9 cellular contexts compared by ENCODE assay signal in the genomic region with DNA sequence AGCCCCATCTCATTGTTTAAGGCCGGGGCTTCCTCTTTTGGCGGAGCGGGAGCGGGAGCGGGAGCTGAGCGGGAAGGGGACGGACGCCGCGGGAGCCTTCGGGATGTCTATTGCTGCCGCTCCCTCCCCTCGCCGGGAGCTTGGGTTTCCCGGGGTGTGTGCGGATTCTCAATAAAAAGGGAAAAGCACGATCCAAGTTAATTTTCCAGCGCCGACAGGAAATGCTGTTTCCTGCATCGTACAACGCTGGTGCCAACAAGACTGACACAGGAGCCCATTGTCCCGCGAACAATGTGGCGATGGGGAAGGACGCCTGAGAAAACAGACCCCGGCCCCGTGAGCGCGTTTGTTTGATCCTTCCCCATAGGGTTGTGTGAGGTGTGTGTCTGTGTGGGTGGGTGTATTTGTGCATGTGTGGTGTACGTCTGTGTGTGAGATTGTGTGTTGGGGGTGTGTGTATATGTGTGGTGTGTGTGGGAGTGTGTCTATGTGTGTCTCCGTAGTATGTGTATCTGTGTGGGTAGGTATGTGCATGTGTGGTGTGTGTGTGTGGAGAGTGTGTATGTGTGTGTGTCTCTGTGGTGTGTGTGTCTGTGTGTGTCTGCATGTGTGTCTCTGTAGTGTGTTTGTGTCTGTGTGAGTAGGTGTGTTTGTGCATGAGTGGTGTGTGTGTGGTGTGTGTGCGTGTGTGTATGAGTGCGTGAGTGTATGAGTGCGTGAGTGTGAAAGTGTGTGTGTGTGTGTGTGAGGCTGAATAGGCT. TPM values are rescaled to one million over a fixed set of nuclear protein-coding genes. Genes with fewer than 3 reads are reported as not detected.
A peak's percentile ranks its signal among the peaks of the same experiment; 100 is the strongest.
DNase-seq lines count a peak whose midpoint lies in the region; ATAC-seq, FAIRE-seq and TF ChIP-seq lines count a peak whose summit lies in the region.
"Had no signal": no experiment of that assay in that cellular context is flagged by ENCODE, and none has a peak within 500 bp of the region (broad histone marks: within the 10 kb centered on the region; RNA-seq: fewer than 3 reads in every experiment).

No MANE protein-coding gene starts in this region.

- TF ChIP-seq CTCF in GM06990 (IDR thresholded peaks at IDR 0.05; ENCODE audit: insufficient read depth, low read length, poor library complexity, severe bottlenecking) (no peak), retinal pigment epithelial cell (conservative IDR thresholded peaks at IDR 0.05; ENCODE audit: low read depth, low read length) (no peak)

- H3K27me3 ChIP-seq in GM06990 (replicated peaks; ENCODE audit: control insufficient read depth, insufficient read depth, low read length): peaks cover 7% of the 10 kb centered on the region

- ATAC-seq in GM21367 (IDR thresholded peaks at IDR 0.05; ENCODE audit: unreplicated experiment): no peak

- DNase-seq in GM06990 (ENCODE audit: extremely low read depth, insufficient read length): no peak
- peak; percentile 38 for DNase-seq in SK-MEL-5 (ENCODE audit: low read depth, low spot score)
- DNase-seq in cardiac septum (ENCODE audit: low spot score): peak; percentile 81
- DNase-seq in retinal pigment epithelial cell (ENCODE audit: low read depth): no peak
- DNase-seq in activated CD4-positive, CD25-positive, alpha-beta regulatory T cell (lab: John Stamatoyannopoulos, UW): no peak
- no peak for DNase-seq in H54 (ENCODE audit: insufficient read length, low spot score)
- no peak for DNase-seq in SK-N-DZ (ENCODE audit: low spot score)

- intact Hi-C loops in cardiac septum (cut with DNase I): loop anchor here (1.0 to 10.0 kb wide), 4 partner anchors 36 to 209 kb away; partner anchors contain the start of gene FLT1

- TF ChIP-seq POLR2A in H54 (IDR thresholded peaks at IDR 0.05; ENCODE audit: low read depth, low read length): no peak

- no peak for FAIRE-seq in H54 (lab: Jason Lieb, UNC)
- FAIRE-seq: islet of Langerhans had no signal

- H3K36me3 ChIP-seq in GM06990 (ENCODE audit: control insufficient read depth, insufficient read depth, low read length): no peaks in the 10 kb centered on the region

- in situ Hi-C loops in SK-MEL-5 (cut with HindIII; ENCODE audit: low pct_unique_long_range_greater_than_20kb, low sequenced_read_pairs): no loop called here

- H3K4me3 ChIP-seq in GM06990 (replicated peaks; ENCODE audit: low read depth, low read length): peak overlapping the region; percentile 34
- H3K4me3 ChIP-seq in retinal pigment epithelial cell (ENCODE audit: low read length): peak overlapping the region; percentile 9

RNA-seq across cellular contexts. Expression of gene FLT1, which starts 36.4 kb away (rescaled TPM):
- 0.03 and 0.18 TPM in 2 replicates for total RNA-seq in SK-MEL-5 (2014; rRNA removed; shearing (Covaris generic))
- 0.05 and 0.26 TPM in 2 replicates for polyA plus RNA-seq in SK-MEL-5 (2015; cell fraction: cytosol; rRNA removed)
- polyA plus RNA-seq in SK-MEL-5 (2015; cell fraction: nucleus; rRNA removed): 0.11 TPM in 1 of 2 replicates, not detected in the other
- 53.4 TPM for total RNA-seq in cardiac septum
- polyA plus RNA-seq in SK-N-DZ (2014; cell fraction: cytosol; rRNA removed): not detected in 2 replicates
- not detected in 2 replicates for polyA plus RNA-seq in SK-N-DZ (2014; cell fraction: nucleus; rRNA removed)

Comparison
In these comparisons a context has a peak if more than half of its experiments do, and no peak if none do; other contexts are left out.
1. DNase-seq: peak in SK-MEL-5 (single experiment) and cardiac septum (single experiment); none in GM06990 (single experiment), retinal pigment epithelial cell (single experiment), activated CD4-positive, CD25-positive, alpha-beta regulatory T cell (0 of 4), H54 (single experiment) and SK-N-DZ (single experiment).
2. RNA of gene FLT1, which starts 36.4 kb away (total RNA-seq): 53.4 TPM in cardiac septum (single experiment); 0.03 to 0.18 TPM in SK-MEL-5; every median in the first group is over 10 times any median in the second.